ENCODE assay signal across 8 cellular contexts in genomic region chr7:2688409-2689342, GRCh38. TPM values are rescaled to one million over a fixed set of nuclear protein-coding genes. Genes with fewer than 3 reads are reported as not detected.
A peak's percentile ranks its signal among the peaks of the same experiment; 100 is the strongest.
DNase-seq lines count a peak whose midpoint lies in the region; ATAC-seq and TF ChIP-seq lines count a peak whose summit lies in the region.

No MANE protein-coding gene starts in this region.

- H3K79me2 ChIP-seq in Karpas-422 (ENCODE audit: low read length), result no peaks in the 10 kb centered on the region

- H3K36me3 ChIP-seq in BLaER1 (no peaks in the 10 kb centered on the region), brain microvascular endothelial cell (replicated peaks) (no peaks in the 10 kb centered on the region), Karpas-422 (ENCODE audit: insufficient read depth, low read length) (no peaks in the 10 kb centered on the region)

- H3K27me3 ChIP-seq in BLaER1, result peaks cover 60% of the 10 kb centered on the region
- H3K27me3 ChIP-seq in brain microvascular endothelial cell (replicated peaks), result peaks cover 6% of the 10 kb centered on the region
- no peaks in the 10 kb centered on the region for H3K27me3 ChIP-seq in Karpas-422 (ENCODE audit: low read length)

- H3K36me3 Mint-ChIP-seq in naive thymus-derived CD8-positive, alpha-beta T cell, result no peaks in the 10 kb centered on the region

- H4K20me1 ChIP-seq in BLaER1 (peaks cover 20% of the 10 kb centered on the region; the same call in 1 of the 2 replicates), Karpas-422 (ENCODE audit: insufficient read depth, low read depth, low read length) (no peaks in the 10 kb centered on the region)

- peaks cover 52% of the 10 kb centered on the region for H3K4me1 ChIP-seq in BLaER1
- no peaks in the 10 kb centered on the region for H3K4me1 ChIP-seq in Karpas-422 (ENCODE audit: low read length)

- peaks cover 5 to 13% (median 8%) of the 10 kb centered on the region in 4 donors for H3K4me1 Mint-ChIP-seq in naive thymus-derived CD8-positive, alpha-beta T cell

- H3K27ac ChIP-seq in BLaER1 (no peak overlapping the region), brain microvascular endothelial cell (no peak overlapping the region), Karpas-422 (ENCODE audit: low read length) (no peak overlapping the region)

- H3K4me3 ChIP-seq in BLaER1, result peak overlapping the region; percentile 53
- H3K4me3 ChIP-seq in brain microvascular endothelial cell (ENCODE audit: low read depth, low read length), result peak overlapping the region; percentile 39
- no peak overlapping the region for H3K4me3 ChIP-seq in Karpas-422 (ENCODE audit: low read length)

- in situ Hi-C loops in brain microvascular endothelial cell (cut with HindIII; ENCODE audit: low pct_ligation_motif_present, low sequenced_read_pairs), result no loop called here

- H3K9me2 ChIP-seq in Karpas-422 (replicated peaks; ENCODE audit: insufficient read depth, low read length), result no peaks in the 10 kb centered on the region

- ATAC-seq in HG03139 (IDR thresholded peaks at IDR 0.05; ENCODE audit: unreplicated experiment), result peak; percentile 59
- peak in 1 of 2 donors; percentile 30 for ATAC-seq in naive thymus-derived CD8-positive, alpha-beta T cell

- H3K4me2 ChIP-seq in BLaER1, result peak overlapping the region; percentile 79
- H3K4me2 ChIP-seq in Karpas-422 (ENCODE audit: low read depth, low read length, poor library complexity, severe bottlenecking), result no peak overlapping the region

- no peaks in the 10 kb centered on the region for H3K9me3 ChIP-seq in BLaER1
- H3K9me3 ChIP-seq in Karpas-422 (ENCODE audit: low read length), result no peaks in the 10 kb centered on the region

- POLR2A ChIA-PET in naive thymus-derived CD8-positive, alpha-beta T cell (lab: Charles Lee), result no interaction called here

- H3K27ac Mint-ChIP-seq in naive thymus-derived CD8-positive, alpha-beta T cell, result peak overlapping the region in 1 of 10 donors; percentile 25

- H3K9ac ChIP-seq in BLaER1 (no peak overlapping the region), Karpas-422 (ENCODE audit: low read length) (no peak overlapping the region)

- no peak for DNase-seq in brain microvascular endothelial cell
- DNase-seq in naive thymus-derived CD8-positive, alpha-beta T cell, result peak in 1 of 10 donors; percentile 36
- no peak for DNase-seq in GF-D8 (lab: John Stamatoyannopoulos, UW)
- no peak for DNase-seq in Karpas-422
- DNase-seq in central memory CD4-positive, alpha-beta T cell, result no peak

- peak overlapping the region in 9 of 10 donors; percentile 5 to 57 (median 38) for H3K4me3 Mint-ChIP-seq in naive thymus-derived CD8-positive, alpha-beta T cell

- peaks cover 17 to 53% (median 41%) of the 10 kb centered on the region in 5 donors for H3K27me3 Mint-ChIP-seq in naive thymus-derived CD8-positive, alpha-beta T cell

- TF ChIP-seq CTCF in brain microvascular endothelial cell (IDR thresholded peaks at IDR 0.05; ENCODE audit: low read depth, low read length, missing control alignments), result no peak

- no peak overlapping the region for H2AFZ ChIP-seq in Karpas-422 (ENCODE audit: low read length)

- H3K9me3 Mint-ChIP-seq in naive thymus-derived CD8-positive, alpha-beta T cell, result no peaks in the 10 kb centered on the region

- TF ChIP-seq POLR2A in GM19193 (IDR thresholded peaks at IDR 0.05; ENCODE audit: extremely low read depth, insufficient read depth, insufficient read length), result peak; percentile 26

RNA-seq across cellular contexts. Expression of gene AMZ1, which starts 0.7 kb away (rescaled TPM):
- total RNA-seq in naive thymus-derived CD8-positive, alpha-beta T cell, result under 1 TPM in 1 of 2 experiments, not detected in 1; 0.05 TPM
- polyA plus RNA-seq in naive thymus-derived CD8-positive, alpha-beta T cell, result not detected
- total RNA-seq in Karpas-422 (2014; rRNA removed; shearing (Covaris generic); ENCODE audit: low replicate concordance), result not detected in 2 replicates

RNA-seq across cellular contexts. Expression of gene TTYH3, which starts 56.9 kb away (rescaled TPM):
- 10 to 100 TPM; 13.7 to 14.9 TPM for total RNA-seq in naive thymus-derived CD8-positive, alpha-beta T cell
- polyA plus RNA-seq in naive thymus-derived CD8-positive, alpha-beta T cell, result 1 to 10 TPM; 1.1 to 1.9 (median 1.1) TPM
- total RNA-seq in Karpas-422 (2014; rRNA removed; shearing (Covaris generic); ENCODE audit: low replicate concordance), result 0.37 and 0.87 TPM in 2 replicates
